ENCODE assay signal across 9 cellular contexts in genomic region chr10:117609095-117609821, GRCh38.
DNase-seq lines count a peak whose midpoint lies in the region; ATAC-seq and TF ChIP-seq lines count a peak whose summit lies in the region.
"Had no signal": no experiment of that assay in that cellular context is flagged by ENCODE, and none has a peak within 500 bp of the region (broad histone marks: within the 10 kb centered on the region; RNA-seq: fewer than 3 reads in every experiment).

No MANE protein-coding gene starts in this region.

- H3K27ac Mint-ChIP-seq in CD14-positive monocyte: no peak overlapping the region
- no peak overlapping the region for H3K27ac Mint-ChIP-seq in activated CD4-positive, alpha-beta memory T cell treated with anti-CD3 and anti-CD28 coated beads, Interleukin-2, amount 10 ng/mL, durations not matched to agents 7 days and 5 days

- peak overlapping the region; percentile 56 for H3K4me3 ChIP-seq in GM23248
- no peak overlapping the region for H3K4me3 ChIP-seq in Panc1 (ENCODE audit: low read depth in 2 of 2, low read length in 2 of 2)
- H3K4me3 ChIP-seq in gastrocnemius medialis: no peak overlapping the region

- CTCF ChIA-PET in Panc1 (lab: Charles Lee): interaction anchor here (0.7 kb wide), 1 partner anchor 12 kb away, joined by 3 read pairs; no protein-coding TSS in a partner anchor
- CTCF ChIA-PET in activated CD4-positive, alpha-beta memory T cell treated with anti-CD3 and anti-CD28 coated beads, Interleukin-2, amount 10 ng/mL, durations not matched to agents 7 days and 5 days (lab: Charles Lee): no interaction called here

- peak overlapping the region in 1 of 2 donors; percentile 31 for H3K4me3 Mint-ChIP-seq in CD14-positive monocyte
- H3K4me3 Mint-ChIP-seq in activated CD4-positive, alpha-beta memory T cell treated with anti-CD3 and anti-CD28 coated beads, Interleukin-2, amount 10 ng/mL, durations not matched to agents 7 days and 5 days: no peak overlapping the region

- no peaks in the 10 kb centered on the region for H3K9me2 ChIP-seq in GM23248 (ENCODE audit: insufficient read depth)

- H3K27me3 ChIP-seq in GM23248 (replicated peaks; ENCODE audit: insufficient read depth) (no peaks in the 10 kb centered on the region), Panc1 (ENCODE audit: control insufficient read depth, insufficient read depth, low read length) (peaks cover 9% of the 10 kb centered on the region; the same call in 1 of the 2 replicates), gastrocnemius medialis (peaks cover 0 to 5% (median 0%) of the 10 kb centered on the region in 3 donors)

- H3K27ac ChIP-seq in GM23248 (peak overlapping the region; percentile 94), Panc1 (ENCODE audit: low read length) (no peak overlapping the region), gastrocnemius medialis (peak overlapping the region; percentile 8 to 65 (median 28))
- H3K27ac ChIP-seq: parathyroid adenoma had no signal

- H3K9me3 ChIP-seq in GM23248 (ENCODE audit: low read depth) (no peaks in the 10 kb centered on the region), Panc1 (ENCODE audit: control insufficient read depth, insufficient read depth, low read depth, low read length) (no peaks in the 10 kb centered on the region), gastrocnemius medialis (no peaks in the 10 kb centered on the region)

- no peak for TF ChIP-seq CTCF in Panc1 (IDR thresholded peaks at IDR 0.05)
- no peak for TF ChIP-seq CTCF in gastrocnemius medialis (IDR thresholded peaks at IDR 0.05 in 4 of 5, conservative IDR thresholded peaks at IDR 0.05 in 1 of 5)
- TF ChIP-seq CTCF in CD14-positive monocyte (IDR thresholded peaks at IDR 0.05): no peak

- TF ChIP-seq POLR2A in gastrocnemius medialis (IDR thresholded peaks at IDR 0.05): no peak

- no peaks in the 10 kb centered on the region for H3K36me3 Mint-ChIP-seq in CD14-positive monocyte
- no peaks in the 10 kb centered on the region for H3K36me3 Mint-ChIP-seq in activated CD4-positive, alpha-beta memory T cell treated with anti-CD3 and anti-CD28 coated beads, Interleukin-2, amount 10 ng/mL, durations not matched to agents 7 days and 5 days (ENCODE audit: low read depth)

- no TSS peak for BruUV-seq in Panc1 (replicated peaks; lab: Mats Ljungman, UMichigan)

- DNase-seq in GM23248: peak; percentile 96
- peak; percentile 15 for DNase-seq in Panc1 (ENCODE audit: low read depth, low spot score)
- DNase-seq in Right ventricle myocardium superior: peak; percentile 54
- peak in 1 of 2 donors; percentile 37 for DNase-seq in gastrocnemius medialis
- no peak for DNase-seq in CD14-positive monocyte (ENCODE audit: low spot score)
- no peak for DNase-seq in GF-D8 (lab: John Stamatoyannopoulos, UW)
- no peak for DNase-seq in activated CD4-positive, alpha-beta memory T cell treated with anti-CD3 and anti-CD28 coated beads, Interleukin-2, amount 10 ng/mL, durations not matched to agents 7 days and 5 days
- DNase-seq in NCI-H82 (lab: John Stamatoyannopoulos, UW): no peak

- in situ Hi-C loops in GM23248 (cut with MboI) (no loop called here), Panc1 (cut with HindIII; ENCODE audit: low pct_unique_long_range_greater_than_20kb, low sequenced_read_pairs) (no loop called here), gastrocnemius medialis (cut with MboI; ENCODE audit: low sequenced_read_pairs in 4 of 4) (no loop called here)

- POLR2A ChIA-PET in Panc1 (lab: Charles Lee): no interaction called here
- POLR2A ChIA-PET in activated CD4-positive, alpha-beta memory T cell treated with anti-CD3 and anti-CD28 coated beads, Interleukin-2, amount 10 ng/mL, durations not matched to agents 7 days and 5 days (lab: Charles Lee): no interaction called here

- peaks cover 22% of the 10 kb centered on the region for H3F3A ChIP-seq in GM23248 (ENCODE audit: insufficient read depth)

- H3K4me2 ChIP-seq in GM23248 (ENCODE audit: unreplicated experiment): peak overlapping the region; percentile 81

- intact Hi-C loops in Panc1 (cut with micrococcal nuclease; ENCODE audit: unreplicated experiment) (no loop called here), Right ventricle myocardium superior (cut with DNase I) (no loop called here), gastrocnemius medialis (cut with DNase I; ENCODE audit: low total_unique reads) (no loop called here), CD14-positive monocyte (cut with micrococcal nuclease) (no loop called here)

- peaks cover 6% of the 10 kb centered on the region in 3 donors for H3K27me3 Mint-ChIP-seq in CD14-positive monocyte (ENCODE audit: low read depth in 3 of 3)
- no peaks in the 10 kb centered on the region for H3K27me3 Mint-ChIP-seq in activated CD4-positive, alpha-beta memory T cell treated with anti-CD3 and anti-CD28 coated beads, Interleukin-2, amount 10 ng/mL, durations not matched to agents 7 days and 5 days

- H3K9ac ChIP-seq in GM23248: peak overlapping the region; percentile 78
- H3K9ac ChIP-seq: parathyroid adenoma had no signal

- H3K4me1 Mint-ChIP-seq in CD14-positive monocyte: no peaks in the 10 kb centered on the region
- no peaks in the 10 kb centered on the region for H3K4me1 Mint-ChIP-seq in activated CD4-positive, alpha-beta memory T cell treated with anti-CD3 and anti-CD28 coated beads, Interleukin-2, amount 10 ng/mL, durations not matched to agents 7 days and 5 days

- H4K20me1 ChIP-seq in GM23248 (ENCODE audit: insufficient read depth): no peaks in the 10 kb centered on the region

- H2AFZ ChIP-seq in GM23248: peak overlapping the region; percentile 52
- H2AFZ ChIP-seq: parathyroid adenoma had no signal

- peaks cover 0 to 4% (median 0%) of the 10 kb centered on the region in 7 donors for H3K9me3 Mint-ChIP-seq in CD14-positive monocyte
- H3K9me3 Mint-ChIP-seq in activated CD4-positive, alpha-beta memory T cell treated with anti-CD3 and anti-CD28 coated beads, Interleukin-2, amount 10 ng/mL, durations not matched to agents 7 days and 5 days: no peaks in the 10 kb centered on the region

- H3K4me1 ChIP-seq in GM23248 (ENCODE audit: insufficient read depth): peaks cover 21% of the 10 kb centered on the region
- H3K4me1 ChIP-seq in Panc1 (ENCODE audit: control insufficient read depth, insufficient read depth, low read length): no peaks in the 10 kb centered on the region
- H3K4me1 ChIP-seq in gastrocnemius medialis: no peaks in the 10 kb centered on the region
- H3K4me1 ChIP-seq: parathyroid adenoma had no signal

- ATAC-seq in Panc1: peak; percentile 93
- ATAC-seq in Right ventricle myocardium superior (ENCODE audit: poor library complexity): peak; percentile 84
- peak; percentile 85 to 86 for ATAC-seq in gastrocnemius medialis

- H3K36me3 ChIP-seq in GM23248 (ENCODE audit: low read depth): no peaks in the 10 kb centered on the region
- no peaks in the 10 kb centered on the region for H3K36me3 ChIP-seq in Panc1 (ENCODE audit: control insufficient read depth, insufficient read depth, low read length)
- H3K36me3 ChIP-seq in gastrocnemius medialis: no peaks in the 10 kb centered on the region

- 0 to 2% methylated on average over 5 of the region's 5 CpGs for WGBS in GM23248 (ENCODE audit: low coverage in 1 of 2, low lambda C conversion rate in 2 of 2, missing lambda C conversion rate in 2 of 2), 2 experiments

- H3K79me2 ChIP-seq in GM23248 (ENCODE audit: insufficient read depth): no peaks in the 10 kb centered on the region
- H3K79me2 ChIP-seq: parathyroid adenoma had no signal

Comparison
In these comparisons a context has a peak if more than half of its experiments do, and no peak if none do; other contexts are left out.
1. DNase-seq: peak in GM23248 (single experiment), Panc1 (single experiment) and Right ventricle myocardium superior (single experiment); none in CD14-positive monocyte (single experiment), GF-D8 (single experiment), activated CD4-positive, alpha-beta memory T cell treated with anti-CD3 and anti-CD28 coated beads, Interleukin-2, amount 10 ng/mL, durations not matched to agents 7 days and 5 days (single experiment) and NCI-H82 (single experiment).
2. Peak in every context shown above with its lines, with median percentiles within 50 percentile points of each other: ATAC-seq.